2 cellular contexts compared by ENCODE assay signal in the genomic region with DNA sequence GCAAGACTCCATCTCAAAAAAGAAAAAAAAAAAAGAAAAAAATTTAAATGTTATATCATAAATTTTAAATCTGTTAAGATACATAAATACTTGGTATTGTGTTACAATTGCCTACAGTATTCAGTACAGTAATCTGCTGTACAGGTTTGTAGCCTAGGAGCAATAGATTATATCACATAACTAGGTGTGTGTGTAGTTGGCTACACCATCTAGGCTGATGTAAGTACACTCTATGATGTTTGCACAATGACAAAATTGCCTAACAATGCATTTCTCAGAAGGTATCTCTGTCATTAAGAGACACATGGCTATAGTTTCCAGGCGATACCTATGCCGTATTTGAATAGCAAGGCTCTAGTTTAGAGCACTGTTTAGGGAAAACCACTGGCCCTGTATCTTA. TPM values are rescaled to one million over a fixed set of nuclear protein-coding genes. Genes with fewer than 3 reads are reported as not detected.
"Had no signal": no experiment of that assay in that cellular context is flagged by ENCODE, and none has a peak within 500 bp of the region (broad histone marks: within the 10 kb centered on the region; RNA-seq: fewer than 3 reads in every experiment).

No MANE protein-coding gene starts in this region.

RNA-seq across cellular contexts. Expression of a gene that starts 16.3 kb away (rescaled TPM):
- total RNA-seq: HT-29 had no signal

RNA-seq across cellular contexts. Expression of a gene that starts 32.0 kb away (rescaled TPM):
- polyA plus RNA-seq: IgD-negative memory B cell had no signal
